In genomic region chr3:46931631-46932441, GRCh38 we compare ENCODE assay signal across 1 cellular context.
TF ChIP-seq lines count a peak whose summit lies in the region.

No MANE protein-coding gene starts in this region.

TF ChIP-seq in WTC11, 78 proteins besides CTCF, POLR2A, EP300 and RAD21 (continued from another document):
- TF ChIP-seq FOXP4 (CRISPR knock-in tag; IDR thresholded peaks at IDR 0.05) (no peak), ARID4B (CRISPR knock-in tag; IDR thresholded peaks at IDR 0.05; ENCODE audit: borderline replicate concordance) (no peak), NFATC4 (CRISPR knock-in tag; IDR thresholded peaks at IDR 0.05) (no peak), MAX (CRISPR knock-in tag; IDR thresholded peaks at IDR 0.05) (no peak), ZBTB21 (CRISPR knock-in tag; IDR thresholded peaks at IDR 0.05; ENCODE audit: borderline replicate concordance) (no peak), ZNF671 (CRISPR knock-in tag; IDR thresholded peaks at IDR 0.05) (no peak), ZNF425 (CRISPR knock-in tag; conservative IDR thresholded peaks at IDR 0.05) (no peak), E2F1 (CRISPR knock-in tag; IDR thresholded peaks at IDR 0.05) (no peak), ATF1 (CRISPR knock-in tag; IDR thresholded peaks at IDR 0.05) (no peak), SMAD3 (CRISPR knock-in tag; IDR thresholded peaks at IDR 0.05; ENCODE audit: borderline replicate concordance) (no peak)
